18 cellular contexts compared by ENCODE assay signal in genomic region chr1:94272388-94272787, GRCh38. TPM values are rescaled to one million over a fixed set of nuclear protein-coding genes. Genes with fewer than 3 reads are reported as not detected.
DNase-seq lines count a peak whose midpoint lies in the region; ATAC-seq, FAIRE-seq and TF ChIP-seq lines count a peak whose summit lies in the region.
"Had no signal": no experiment of that assay in that cellular context is flagged by ENCODE, and none has a peak within 500 bp of the region (broad histone marks: within the 10 kb centered on the region; RNA-seq: fewer than 3 reads in every experiment).

No MANE protein-coding gene starts in this region.

- H3K9ac ChIP-seq in mesenchymal stem cell (ENCODE audit: low read length): no peak overlapping the region

- no peaks in the 10 kb centered on the region for H3K4me1 Mint-ChIP-seq in nephron progenitor cell
- H3K4me1 Mint-ChIP-seq: CD4-positive, CD25-positive, alpha-beta regulatory T cell had no signal

- H3K27ac ChIP-seq in A549 (peak overlapping the region in 1 of 2 experiments; percentile 46; a peak in 3 of 6 replicates), RWPE2 (ENCODE audit: poor library complexity, severe bottlenecking) (peak overlapping the region; percentile 89), mesenchymal stem cell (ENCODE audit: low read length, poor library complexity, severe bottlenecking) (no peak overlapping the region)
- H3K27ac ChIP-seq: RWPE1 had no signal

- H3K9me3 ChIP-seq in A549 (no peaks in the 10 kb centered on the region), RWPE2 (ENCODE audit: severe bottlenecking) (no peaks in the 10 kb centered on the region), mesenchymal stem cell (ENCODE audit: control insufficient read depth, low read length) (no peaks in the 10 kb centered on the region)

- H2BK120ac ChIP-seq in mesenchymal stem cell (ENCODE audit: low read depth, low read length): no peak overlapping the region

- H4K8ac ChIP-seq in mesenchymal stem cell (ENCODE audit: low read length): no peak overlapping the region

- H3K36me3 ChIP-seq in RWPE2 (ENCODE audit: low read depth): no peaks in the 10 kb centered on the region
- no peaks in the 10 kb centered on the region for H3K36me3 ChIP-seq in mesenchymal stem cell (ENCODE audit: control insufficient read depth in 1 of 2, insufficient read depth in 2 of 2, low read depth in 1 of 2, low read length in 2 of 2)

- no peak for TF ChIP-seq POLR2A in A549 (IDR thresholded peaks at IDR 0.05; ENCODE audit: low read length)

- no peak overlapping the region for H3K4ac ChIP-seq in mesenchymal stem cell (ENCODE audit: low read depth in 1 of 2, low read length in 2 of 2)

- H3K4me1 ChIP-seq in A549: peaks cover 18% of the 10 kb centered on the region
- H3K4me1 ChIP-seq in RWPE2 (ENCODE audit: insufficient read depth, poor library complexity, severe bottlenecking): peaks cover 32% of the 10 kb centered on the region
- H3K4me1 ChIP-seq in mesenchymal stem cell (ENCODE audit: control insufficient read depth, insufficient read depth, low read depth, low read length): peaks cover 3% of the 10 kb centered on the region

- 66% methylated on average over 1 of the region's 1 CpG for WGBS in A549 (ENCODE audit: missing lambda C conversion rate)
- 100% methylated on average over 1 of the region's 1 CpG for WGBS in mesenchymal stem cell

- H3K27me3 Mint-ChIP-seq in nephron progenitor cell (ENCODE audit: low read depth, poor library complexity): peaks cover 5% of the 10 kb centered on the region

- H3K27me3 ChIP-seq in RWPE2 (ENCODE audit: insufficient read depth, poor library complexity, severe bottlenecking) (no peaks in the 10 kb centered on the region), mesenchymal stem cell (ENCODE audit: control insufficient read depth in 1 of 2, insufficient read depth in 1 of 2, low read length in 2 of 2) (no peaks in the 10 kb centered on the region)

- H3K4me2 ChIP-seq in A549: 0 out of 3 replicates have a peak overlapping the region, but pooled peaks have one; percentile 45
- no peak overlapping the region for H3K4me2 ChIP-seq in mesenchymal stem cell (ENCODE audit: low read length, poor library complexity, severe bottlenecking)

- H3K27ac Mint-ChIP-seq in nephron progenitor cell: no peak overlapping the region
- H3K27ac Mint-ChIP-seq: CD4-positive, CD25-positive, alpha-beta regulatory T cell had no signal

- no peak overlapping the region for H3K4me3 Mint-ChIP-seq in nephron progenitor cell
- H3K4me3 Mint-ChIP-seq: CD4-positive, CD25-positive, alpha-beta regulatory T cell had no signal

- H3K36me3 Mint-ChIP-seq in nephron progenitor cell (ENCODE audit: low read depth): no peaks in the 10 kb centered on the region
- H3K36me3 Mint-ChIP-seq: CD4-positive, CD25-positive, alpha-beta regulatory T cell had no signal

- POLR2A ChIA-PET in A549 (lab: Yijun Ruan, JAX): no interaction called here

- FAIRE-seq in A549 (lab: Jason Lieb, UNC): no peak
- FAIRE-seq: H1 had no signal

- H2BK5ac ChIP-seq in mesenchymal stem cell (ENCODE audit: low read depth, low read length, poor library complexity, severe bottlenecking): no peak overlapping the region

- no peak overlapping the region for H3K14ac ChIP-seq in mesenchymal stem cell (ENCODE audit: low read length in 2 of 2)

- TF ChIP-seq EP300 in A549 (IDR thresholded peaks at IDR 0.05): no peak

- CTCF ChIA-PET in A549 (lab: Yijun Ruan, JAX): interaction anchor here (1.0 to 1.2 kb wide), 3 partner anchors 28 to 208 kb away, joined by 3 read pairs; no protein-coding TSS in a partner anchor

- no peak for TF ChIP-seq RAD21 in A549 (conservative IDR thresholded peaks at IDR 0.05 in 1 of 2, IDR thresholded peaks at IDR 0.05 in 1 of 2)

- ATAC-seq in A549 (no peak), RWPE2 (ENCODE audit: low read depth) (no peak), GM18907 (IDR thresholded peaks at IDR 0.05; ENCODE audit: unreplicated experiment) (no peak)

- no peak overlapping the region for H2BK12ac ChIP-seq in mesenchymal stem cell (ENCODE audit: low read length in 2 of 2)

- TF ChIP-seq CTCF in A549 (IDR thresholded peaks at IDR 0.05) (no peak), RWPE2 (IDR thresholded peaks at IDR 0.05; ENCODE audit: poor library complexity, severe bottlenecking) (no peak), nephron progenitor cell (IDR thresholded peaks at IDR 0.05) (no peak)

- no peak overlapping the region for H3K23ac ChIP-seq in mesenchymal stem cell (ENCODE audit: low read length in 2 of 2)

- peaks cover 5% of the 10 kb centered on the region for H3K79me1 ChIP-seq in mesenchymal stem cell (replicated peaks; ENCODE audit: low read length, poor library complexity, severe bottlenecking)

- H3K9me3 Mint-ChIP-seq in nephron progenitor cell: no peaks in the 10 kb centered on the region

- H3K4me3 ChIP-seq in A549 (no peak overlapping the region), RWPE2 (ENCODE audit: severe bottlenecking) (no peak overlapping the region), mesenchymal stem cell (ENCODE audit: insufficient read depth in 1 of 2, low read depth in 1 of 2, low read length in 2 of 2) (no peak overlapping the region)

- no peak overlapping the region for H4K91ac ChIP-seq in mesenchymal stem cell (ENCODE audit: low read length)

- DNase-seq in A549 (ENCODE audit: low read depth in 1 of 2, low spot score in 1 of 2) (no peak), HCEC 1CT (peak; percentile 13), RWPE2 (ENCODE audit: low spot score) (no peak), mesenchymal stem cell (no peak), NCI-H748 treated with DMSO at 0.1 percent for 48 hours (lab: John Stamatoyannopoulos, UW) (no peak), nephron progenitor cell (no peak), EL (no peak)
- DNase-seq: CD4-positive, CD25-positive, alpha-beta regulatory T cell; MM.1S; NCI-H1048; NCI-H1436 treated with DMSO at 0.1 percent for 48 hours; NCI-H2029; NCI-H345; NCI-H524 treated with DMSO at 0.1 percent for 48 hours; SIG-M5 had no signal

- H2AFZ ChIP-seq in mesenchymal stem cell (ENCODE audit: low read depth, low read length): no peak overlapping the region

- no peak overlapping the region for H3K18ac ChIP-seq in mesenchymal stem cell (ENCODE audit: low read depth in 1 of 2, low read length in 2 of 2)

- no peak overlapping the region for H2BK15ac ChIP-seq in mesenchymal stem cell (ENCODE audit: low read depth, poor library complexity, severe bottlenecking)

- peak overlapping the region; percentile 87 for H2AK5ac ChIP-seq in mesenchymal stem cell (ENCODE audit: low read length, severe bottlenecking)

TF ChIP-seq in A549, 52 proteins besides CTCF, POLR2A, EP300 and RAD21:
- TF ChIP-seq NPAS2 (CRISPR knock-in tag; IDR thresholded peaks at IDR 0.05; ENCODE audit: borderline replicate concordance) (no peak), SREBF2 (IDR thresholded peaks at IDR 0.05) (no peak), PBX3 (IDR thresholded peaks at IDR 0.05) (no peak), USF2 (IDR thresholded peaks at IDR 0.05) (no peak), BCL3 (IDR thresholded peaks at IDR 0.05) (no peak), RCOR1 (IDR thresholded peaks at IDR 0.05; ENCODE audit: low read depth, low read length) (no peak), FOXS1 (CRISPR knock-in tag; IDR thresholded peaks at IDR 0.05) (no peak), MAFK (IDR thresholded peaks at IDR 0.05; ENCODE audit: partially characterized antibody) (no peak)
- TF ChIP-seq, protein P1, sequence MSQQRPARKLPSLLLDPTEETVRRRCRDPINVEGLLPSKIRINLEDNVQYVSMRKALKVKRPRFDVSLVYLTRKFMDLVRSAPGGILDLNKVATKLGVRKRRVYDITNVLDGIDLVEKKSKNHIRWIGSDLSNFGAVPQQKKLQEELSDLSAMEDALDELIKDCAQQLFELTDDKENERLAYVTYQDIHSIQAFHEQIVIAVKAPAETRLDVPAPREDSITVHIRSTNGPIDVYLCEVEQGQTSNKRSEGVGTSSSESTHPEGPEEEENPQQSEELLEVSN (IDR thresholded peaks at IDR 0.05; ENCODE audit: borderline replicate concordance, low read depth): no peak

RNA-seq across cellular contexts. Expression of gene ARHGAP29, which starts 35.0 kb away (rescaled TPM):
- polyA plus RNA-seq in A549 (2011; rRNA removed) (22.0 and 29.7 TPM in 2 replicates), A549 (2017; fragmentation: RNase III; extraction: RNeasy Plus Mini Kit Qiagen cat#74134 plus additional on column Dnase treatment) (14.3 to 16.2 TPM (median 15.8 TPM) in 3 replicates)
- 4.7 and 5.0 TPM in 2 replicates for polyA plus RNA-seq in A549 (2012; cell fraction: cytosol; rRNA removed)
- polyA plus RNA-seq in A549 (2012; cell fraction: nucleus; rRNA removed): 4.3 and 5.9 TPM in 2 replicates
- 15.6 and 16.1 TPM in 2 replicates for polyA minus RNA-seq in A549 (2011; rRNA and poly(A)+ RNA removed)
- 4.1 TPM for polyA plus RNA-seq in mesenchymal stem cell (2013, experiment 1 of 2)
- 4.1 TPM for polyA plus RNA-seq in mesenchymal stem cell (2013, experiment 2 of 2)
- polyA plus RNA-seq: CD4-positive, CD25-positive, alpha-beta regulatory T cell had no signal
